ENCODE assay signal across 17 cellular contexts in genomic region chr1:26556041-26556440, GRCh38. TPM values are rescaled to one million over a fixed set of nuclear protein-coding genes. Genes with fewer than 3 reads are reported as not detected.
A peak's percentile ranks its signal among the peaks of the same experiment; 100 is the strongest.
DNase-seq lines count a peak whose midpoint lies in the region; ATAC-seq and TF ChIP-seq lines count a peak whose summit lies in the region.
"Had no signal": no experiment of that assay in that cellular context is flagged by ENCODE, and none has a peak within 500 bp of the region (broad histone marks: within the 10 kb centered on the region; RNA-seq: fewer than 3 reads in every experiment).

No MANE protein-coding gene starts in this region.

- H3K4me1 Mint-ChIP-seq in activated naive CD4-positive, alpha-beta T cell treated with anti-CD3 and anti-CD28 coated beads, Interleukin-2, amount 10 ng/mL, durations not matched to agents 7 days and 5 days, result peaks cover 25% of the 10 kb centered on the region
- H3K4me1 Mint-ChIP-seq in activated CD4-positive, alpha-beta memory T cell treated with anti-CD3 and anti-CD28 coated beads, Interleukin-2, amount 10 ng/mL, durations not matched to agents 7 days and 5 days, result peaks cover 44% of the 10 kb centered on the region
- H3K4me1 Mint-ChIP-seq in endodermal cell, result no peaks in the 10 kb centered on the region

- no peaks in the 10 kb centered on the region for H3K27me3 ChIP-seq in endodermal cell (ENCODE audit: control insufficient read depth, insufficient read depth, low read length, poor library complexity, severe bottlenecking)
- H3K27me3 ChIP-seq in upper lobe of right lung, result no peaks in the 10 kb centered on the region

- H3K9me3 Mint-ChIP-seq in activated naive CD4-positive, alpha-beta T cell treated with anti-CD3 and anti-CD28 coated beads, Interleukin-2, amount 10 ng/mL, durations not matched to agents 7 days and 5 days, result no peaks in the 10 kb centered on the region
- no peaks in the 10 kb centered on the region for H3K9me3 Mint-ChIP-seq in activated CD4-positive, alpha-beta memory T cell treated with anti-CD3 and anti-CD28 coated beads, Interleukin-2, amount 10 ng/mL, durations not matched to agents 7 days and 5 days
- no peaks in the 10 kb centered on the region for H3K9me3 Mint-ChIP-seq in endodermal cell
- H3K9me3 Mint-ChIP-seq: CD8-positive, alpha-beta memory T cell; T-cell had no signal

- H3K36me3 ChIP-seq in endodermal cell (ENCODE audit: control insufficient read depth, insufficient read depth, low read length), result peaks cover 29% of the 10 kb centered on the region
- H3K36me3 ChIP-seq in upper lobe of right lung, result peaks cover 89% of the 10 kb centered on the region

- intact Hi-C loops in upper lobe of right lung (cut with DNase I), result no loop called here

- DNase-seq in activated naive CD4-positive, alpha-beta T cell treated with anti-CD3 and anti-CD28 coated beads, Interleukin-2, amount 10 ng/mL, durations not matched to agents 7 days and 5 days, result no peak
- no peak for DNase-seq in activated naive CD4-positive, alpha-beta T cell treated with Interleukin-2 at 50 U/mL for 16 hours
- DNase-seq in activated CD4-positive, alpha-beta memory T cell treated with anti-CD3 and anti-CD28 coated beads, Interleukin-2, amount 10 ng/mL, durations not matched to agents 7 days and 5 days, result no peak
- DNase-seq in endodermal cell (no peak), upper lobe of right lung (no peak), pons (ENCODE audit: low spot score) (no peak), NCI-H82 treated with DMSO at 0.1 percent for 48 hours (lab: John Stamatoyannopoulos, UW; ENCODE audit: unreplicated experiment) (no peak)
- DNase-seq: CD8-positive, alpha-beta memory T cell; DND-41; left cardiac atrium; MM.1S; NCI-H187 treated with DMSO at 0.1 percent for 48 hours; NCI-H446; T-cell; trophoblast cell; WERI-Rb-1 had no signal

- 82 to 84% methylated on average over 2 to 4 of the region's 4 CpGs for WGBS in endodermal cell (ENCODE audit: insufficient coverage in 1 of 2, insufficient read length in 1 of 2), 2 experiments

- H3K27ac ChIP-seq in endodermal cell (ENCODE audit: low read depth, low read length) (peak overlapping the region; percentile 47), upper lobe of right lung (peak overlapping the region; percentile 36)
- H3K27ac ChIP-seq: WERI-Rb-1 had no signal

- no peak overlapping the region for H3K4me3 Mint-ChIP-seq in activated naive CD4-positive, alpha-beta T cell treated with anti-CD3 and anti-CD28 coated beads, Interleukin-2, amount 10 ng/mL, durations not matched to agents 7 days and 5 days
- no peak overlapping the region for H3K4me3 Mint-ChIP-seq in activated CD4-positive, alpha-beta memory T cell treated with anti-CD3 and anti-CD28 coated beads, Interleukin-2, amount 10 ng/mL, durations not matched to agents 7 days and 5 days
- H3K4me3 Mint-ChIP-seq in endodermal cell, result no peak overlapping the region
- H3K4me3 Mint-ChIP-seq: CD8-positive, alpha-beta memory T cell; T-cell had no signal

- no peaks in the 10 kb centered on the region for H3K27me3 Mint-ChIP-seq in activated naive CD4-positive, alpha-beta T cell treated with anti-CD3 and anti-CD28 coated beads, Interleukin-2, amount 10 ng/mL, durations not matched to agents 7 days and 5 days
- H3K27me3 Mint-ChIP-seq in activated CD4-positive, alpha-beta memory T cell treated with anti-CD3 and anti-CD28 coated beads, Interleukin-2, amount 10 ng/mL, durations not matched to agents 7 days and 5 days, result no peaks in the 10 kb centered on the region
- H3K27me3 Mint-ChIP-seq in endodermal cell (ENCODE audit: insufficient read depth), result no peaks in the 10 kb centered on the region
- H3K27me3 Mint-ChIP-seq: CD8-positive, alpha-beta memory T cell; T-cell had no signal

- no peak overlapping the region for H3K4me3 ChIP-seq in endodermal cell (ENCODE audit: low read length)
- no peak overlapping the region for H3K4me3 ChIP-seq in upper lobe of right lung

- TF ChIP-seq CTCF in endodermal cell (conservative IDR thresholded peaks at IDR 0.05) (no peak), upper lobe of right lung (IDR thresholded peaks at IDR 0.05) (no peak)

- H3K4me1 ChIP-seq in endodermal cell (ENCODE audit: control insufficient read depth, insufficient read depth, low read length), result no peaks in the 10 kb centered on the region
- no peaks in the 10 kb centered on the region for H3K4me1 ChIP-seq in upper lobe of right lung

- no peak overlapping the region for H3K9ac ChIP-seq in endodermal cell (ENCODE audit: extremely low read depth, low read length, poor library complexity, severe bottlenecking)

- H3K27ac Mint-ChIP-seq in activated naive CD4-positive, alpha-beta T cell treated with anti-CD3 and anti-CD28 coated beads, Interleukin-2, amount 10 ng/mL, durations not matched to agents 7 days and 5 days, result peak overlapping the region; percentile 9
- H3K27ac Mint-ChIP-seq in activated CD4-positive, alpha-beta memory T cell treated with anti-CD3 and anti-CD28 coated beads, Interleukin-2, amount 10 ng/mL, durations not matched to agents 7 days and 5 days, result peak overlapping the region; percentile 55
- no peak overlapping the region for H3K27ac Mint-ChIP-seq in endodermal cell

- H3K9me3 ChIP-seq in endodermal cell (ENCODE audit: control insufficient read depth, low read length), result no peaks in the 10 kb centered on the region
- no peaks in the 10 kb centered on the region for H3K9me3 ChIP-seq in upper lobe of right lung

- ATAC-seq in upper lobe of right lung (peak; percentile 57), GM21360 (IDR thresholded peaks at IDR 0.05; ENCODE audit: unreplicated experiment) (no peak)
- ATAC-seq: T-cell had no signal

- POLR2A ChIA-PET in activated CD4-positive, alpha-beta memory T cell treated with anti-CD3 and anti-CD28 coated beads, Interleukin-2, amount 10 ng/mL, durations not matched to agents 7 days and 5 days (lab: Charles Lee), result interaction anchor here (1.1 to 1.8 kb wide), 6 partner anchors 10 to 56 kb away, joined by 3 to 7 read pairs (median 4); no protein-coding TSS in a partner anchor

- H3K36me3 Mint-ChIP-seq in activated naive CD4-positive, alpha-beta T cell treated with anti-CD3 and anti-CD28 coated beads, Interleukin-2, amount 10 ng/mL, durations not matched to agents 7 days and 5 days, result peaks cover 66% of the 10 kb centered on the region
- peaks cover 81% of the 10 kb centered on the region for H3K36me3 Mint-ChIP-seq in activated CD4-positive, alpha-beta memory T cell treated with anti-CD3 and anti-CD28 coated beads, Interleukin-2, amount 10 ng/mL, durations not matched to agents 7 days and 5 days (ENCODE audit: low read depth)
- H3K36me3 Mint-ChIP-seq in endodermal cell (ENCODE audit: low read depth), result peaks cover 45% of the 10 kb centered on the region

- CTCF ChIA-PET in activated naive CD4-positive, alpha-beta T cell treated with anti-CD3 and anti-CD28 coated beads, Interleukin-2, amount 10 ng/mL, durations not matched to agents 7 days and 5 days (lab: Charles Lee), result interaction anchor here (1.1 kb wide), 1 partner anchor 35 kb away, joined by 3 read pairs; no protein-coding TSS in a partner anchor
- CTCF ChIA-PET in activated CD4-positive, alpha-beta memory T cell treated with anti-CD3 and anti-CD28 coated beads, Interleukin-2, amount 10 ng/mL, durations not matched to agents 7 days and 5 days (lab: Charles Lee), result interaction anchor here (0.9 to 1.1 kb wide), 2 partner anchors 18 to 55 kb away, joined by 3 read pairs; no protein-coding TSS in a partner anchor

RNA-seq across cellular contexts. Expression of gene RPS6KA1, which starts 26.5 kb away (rescaled TPM):
- 100 to 1,000 TPM; 170 to 175 TPM for total RNA-seq in activated CD4-positive, alpha-beta memory T cell treated with anti-CD3 and anti-CD28 coated beads, Interleukin-2, amount 10 ng/mL, durations not matched to agents 7 days and 5 days
- 10 to 100 TPM; 41.3 TPM for total RNA-seq in endodermal cell
- 17.8 TPM for polyA plus RNA-seq in endodermal cell (2013, experiment 1 of 2)
- polyA plus RNA-seq in endodermal cell (2013, experiment 2 of 2), result 15.9 TPM
- 124 TPM for total RNA-seq in upper lobe of right lung
